Comparison of ENCODE assay signal across 11 cellular contexts in the genomic region with DNA sequence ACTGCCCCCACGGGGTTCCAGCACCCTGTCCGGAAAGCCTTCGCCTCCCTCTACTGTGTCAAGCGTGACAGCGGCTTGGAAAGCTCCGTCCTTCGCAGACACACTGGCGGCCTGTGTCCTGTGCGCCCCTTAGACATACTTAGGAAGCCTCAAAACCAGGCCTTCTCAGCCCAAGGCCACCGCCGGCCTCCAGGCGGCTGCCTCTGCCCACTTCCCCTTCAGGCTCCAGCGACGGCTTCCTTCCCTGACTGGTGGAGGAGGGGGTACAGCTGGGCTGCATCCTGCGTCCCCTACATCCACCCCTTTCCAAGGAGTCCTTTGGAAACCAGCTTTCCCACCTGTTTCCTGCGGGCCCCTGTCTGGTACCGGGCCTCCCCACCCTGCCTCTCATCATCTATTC.
DNase-seq lines count a peak whose midpoint lies in the region; ATAC-seq and TF ChIP-seq lines count a peak whose summit lies in the region.
"Had no signal": no experiment of that assay in that cellular context is flagged by ENCODE, and none has a peak within 500 bp of the region (broad histone marks: within the 10 kb centered on the region; RNA-seq: fewer than 3 reads in every experiment).

No MANE protein-coding gene starts in this region.

- DNase-seq in Ammon's horn (ENCODE audit: low spot score) = peak; percentile 59
- DNase-seq in GM13976 (ENCODE audit: low spot score) = peak; percentile 45
- DNase-seq in UCSD-AML1 (lab: John Stamatoyannopoulos, UW; ENCODE audit: unreplicated experiment) = peak; percentile 93
- DNase-seq in midbrain (lab: John Stamatoyannopoulos, UW) = peak; percentile 8
- no peak for DNase-seq in caudate nucleus (lab: John Stamatoyannopoulos, UW)
- no peak for DNase-seq in NCI-H1694 treated with DMSO at 0.1 percent for 48 hours (lab: John Stamatoyannopoulos, UW)
- no peak for DNase-seq in NCI-H524 (lab: John Stamatoyannopoulos, UW)
- DNase-seq: NCI-H446 had no signal

- TF ChIP-seq CTCF in GM13976 (IDR thresholded peaks at IDR 0.05; ENCODE audit: borderline replicate concordance, control extremely low read depth, extremely low read depth, insufficient read depth, missing control alignments) = no peak

- in situ Hi-C loops in GM13976 (cut with MboI; ENCODE audit: low sequenced_read_pairs, unreplicated experiment) = no loop called here

- ATAC-seq in HG03432 (IDR thresholded peaks at IDR 0.05; ENCODE audit: unreplicated experiment) = no peak

- H3K27ac ChIP-seq in caudate nucleus (ENCODE audit: low read depth, low read length) = no peak overlapping the region
- H3K27ac ChIP-seq: SJSA1, vagina had no signal

Comparison
In these comparisons a context has a peak if more than half of its experiments do, and no peak if none do; other contexts are left out.
1. DNase-seq: peak in Ammon's horn (single experiment), GM13976 (single experiment), UCSD-AML1 (single experiment) and midbrain (single experiment); none in caudate nucleus (0 of 61), NCI-H1694 treated with DMSO at 0.1 percent for 48 hours (single experiment) and NCI-H524 (0 of 2).